Comparison of ENCODE assay signal across 2 cellular contexts in the genomic region with DNA sequence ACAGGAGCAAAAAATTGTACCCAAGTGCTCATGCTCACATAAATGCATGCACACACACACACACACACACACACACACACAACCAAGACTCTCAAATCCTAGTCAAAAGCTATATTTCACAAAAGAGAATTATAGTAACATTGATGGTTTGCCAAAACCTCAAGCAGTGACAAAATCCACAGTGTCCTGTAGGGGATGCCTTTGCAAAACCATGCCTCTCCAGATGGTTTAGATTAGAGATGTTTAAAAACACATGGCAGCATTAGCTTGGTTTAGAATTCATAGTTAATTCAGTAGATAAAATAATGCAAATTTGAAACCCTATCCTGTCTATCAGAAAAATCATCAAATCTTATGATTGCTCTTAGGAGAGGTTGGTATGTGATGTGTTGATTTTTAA.
TF ChIP-seq lines count a peak whose summit lies in the region.

No MANE protein-coding gene starts in this region.

TF ChIP-seq in WTC11, 78 proteins besides CTCF, POLR2A, EP300 and RAD21 (continued from another document):
- no peak for TF ChIP-seq FOXP4 (CRISPR knock-in tag; IDR thresholded peaks at IDR 0.05)
- TF ChIP-seq, protein P1, sequence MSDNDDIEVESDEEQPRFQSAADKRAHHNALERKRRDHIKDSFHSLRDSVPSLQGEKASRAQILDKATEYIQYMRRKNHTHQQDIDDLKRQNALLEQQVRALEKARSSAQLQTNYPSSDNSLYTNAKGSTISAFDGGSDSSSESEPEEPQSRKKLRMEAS (CRISPR knock-in tag; IDR thresholded peaks at IDR 0.05): no peak
- no peak for TF ChIP-seq CREM (CRISPR knock-in tag; IDR thresholded peaks at IDR 0.05)

TF ChIP-seq in HepG2, 621 proteins besides CTCF, POLR2A, EP300 and RAD21 (continued from another document):
- TF ChIP-seq, protein P2, sequence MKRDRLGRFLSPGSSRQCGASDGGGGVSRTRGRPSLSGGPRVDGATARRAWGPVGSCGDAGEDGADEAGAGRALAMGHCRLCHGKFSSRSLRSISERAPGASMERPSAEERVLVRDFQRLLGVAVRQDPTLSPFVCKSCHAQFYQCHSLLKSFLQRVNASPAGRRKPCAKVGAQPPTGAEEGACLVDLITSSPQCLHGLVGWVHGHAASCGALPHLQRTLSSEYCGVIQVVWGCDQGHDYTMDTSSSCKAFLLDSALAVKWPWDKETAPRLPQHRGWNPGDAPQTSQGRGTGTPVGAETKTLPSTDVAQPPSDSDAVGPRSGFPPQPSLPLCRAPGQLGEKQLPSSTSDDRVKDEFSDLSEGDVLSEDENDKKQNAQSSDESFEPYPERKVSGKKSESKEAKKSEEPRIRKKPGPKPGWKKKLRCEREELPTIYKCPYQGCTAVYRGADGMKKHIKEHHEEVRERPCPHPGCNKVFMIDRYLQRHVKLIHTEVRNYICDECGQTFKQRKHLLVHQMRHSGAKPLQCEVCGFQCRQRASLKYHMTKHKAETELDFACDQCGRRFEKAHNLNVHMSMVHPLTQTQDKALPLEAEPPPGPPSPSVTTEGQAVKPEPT (CRISPR knock-in tag; IDR thresholded peaks at IDR 0.05; ENCODE audit: low read depth): no peak
- TF ChIP-seq SNAI1 (CRISPR knock-in tag; IDR thresholded peaks at IDR 0.05; ENCODE audit: borderline replicate concordance) (no peak), RELA (CRISPR knock-in tag; IDR thresholded peaks at IDR 0.05) (no peak), ZBTB38 (CRISPR knock-in tag; IDR thresholded peaks at IDR 0.05) (no peak), ZNF83 (CRISPR knock-in tag; IDR thresholded peaks at IDR 0.05; ENCODE audit: borderline replicate concordance) (no peak), ZNF629 (CRISPR knock-in tag; conservative IDR thresholded peaks at IDR 0.05) (no peak), DNMT3B (CRISPR knock-in tag; conservative IDR thresholded peaks at IDR 0.05) (no peak)
- TF ChIP-seq, protein P3, sequence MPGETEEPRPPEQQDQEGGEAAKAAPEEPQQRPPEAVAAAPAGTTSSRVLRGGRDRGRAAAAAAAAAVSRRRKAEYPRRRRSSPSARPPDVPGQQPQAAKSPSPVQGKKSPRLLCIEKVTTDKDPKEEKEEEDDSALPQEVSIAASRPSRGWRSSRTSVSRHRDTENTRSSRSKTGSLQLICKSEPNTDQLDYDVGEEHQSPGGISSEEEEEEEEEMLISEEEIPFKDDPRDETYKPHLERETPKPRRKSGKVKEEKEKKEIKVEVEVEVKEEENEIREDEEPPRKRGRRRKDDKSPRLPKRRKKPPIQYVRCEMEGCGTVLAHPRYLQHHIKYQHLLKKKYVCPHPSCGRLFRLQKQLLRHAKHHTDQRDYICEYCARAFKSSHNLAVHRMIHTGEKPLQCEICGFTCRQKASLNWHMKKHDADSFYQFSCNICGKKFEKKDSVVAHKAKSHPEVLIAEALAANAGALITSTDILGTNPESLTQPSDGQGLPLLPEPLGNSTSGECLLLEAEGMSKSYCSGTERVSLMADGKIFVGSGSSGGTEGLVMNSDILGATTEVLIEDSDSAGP (CRISPR knock-in tag; IDR thresholded peaks at IDR 0.05; ENCODE audit: borderline replicate concordance): no peak
